20 cellular contexts compared by ENCODE assay signal in genomic region chrX:68826113-68826980, GRCh38. TPM values are rescaled to one million over a fixed set of nuclear protein-coding genes. Genes with fewer than 3 reads are reported as not detected.
DNase-seq lines count a peak whose midpoint lies in the region; ATAC-seq and TF ChIP-seq lines count a peak whose summit lies in the region.
"Had no signal": no experiment of that assay in that cellular context is flagged by ENCODE, and none has a peak within 500 bp of the region (broad histone marks: within the 10 kb centered on the region; RNA-seq: fewer than 3 reads in every experiment).

No MANE protein-coding gene starts in this region.

- intact Hi-C loops in posterior vena cava (cut with DNase I): loop anchor here (2.0 to 10.0 kb wide), 4 partner anchors 234 to 558 kb away; no protein-coding TSS in a partner anchor

- no peak overlapping the region for H3K4me3 Mint-ChIP-seq in activated T-cell treated with anti-CD3 and anti-CD28 coated beads, Interleukin-2, amount 50 U/mL, for 24 hours
- H3K4me3 Mint-ChIP-seq: activated naive CD4-positive, alpha-beta T cell treated with anti-CD3 and anti-CD28 coated beads for 36 hours; T-helper 17 cell had no signal

- peak overlapping the region; percentile 89 for H3K27ac ChIP-seq in foreskin keratinocyte
- H3K27ac ChIP-seq in SJCRH30: no peak overlapping the region
- H3K27ac ChIP-seq: PC-9, WERI-Rb-1 had no signal

- no peak overlapping the region for H3K27ac Mint-ChIP-seq in activated T-cell treated with anti-CD3 and anti-CD28 coated beads, Interleukin-2, amount 50 U/mL, for 24 hours
- H3K27ac Mint-ChIP-seq: activated naive CD4-positive, alpha-beta T cell treated with anti-CD3 and anti-CD28 coated beads for 36 hours; T-helper 17 cell had no signal

- peak; percentile 3 for ATAC-seq in foreskin keratinocyte
- ATAC-seq: left lobe of liver, T-helper 17 cell had no signal

- H3K27me3 ChIP-seq in foreskin keratinocyte (no peaks in the 10 kb centered on the region), SJCRH30 (peaks cover 5% of the 10 kb centered on the region)

- TF ChIP-seq CTCF in foreskin keratinocyte (conservative IDR thresholded peaks at IDR 0.05): no peak

- peak; percentile 28 for DNase-seq in activated T-cell treated with anti-CD3 and anti-CD28 coated beads, Interleukin-2, amount 50 U/mL, for 24 hours
- no peak for DNase-seq in activated T-cell treated with anti-CD3 and anti-CD28 coated beads for 4 hours
- DNase-seq in SW480 (ENCODE audit: low spot score): peak; percentile 21
- no peak for DNase-seq in foreskin keratinocyte
- DNase-seq in posterior vena cava (ENCODE audit: low spot score): peak; percentile 71
- DNase-seq in DMS153 treated with DMSO at 0.1 percent for 48 hours (lab: John Stamatoyannopoulos, UW; ENCODE audit: unreplicated experiment): no peak
- no peak for DNase-seq in SJCRH30
- no peak for DNase-seq in NCI-H1048 (lab: John Stamatoyannopoulos, UW)
- DNase-seq: activated CD4-positive, alpha-beta T cell treated with anti-CD3 and anti-CD28 coated beads, Interleukin-2, amount 50 U/mL, for 4 hours; activated naive CD4-positive, alpha-beta T cell treated with anti-CD3 and anti-CD28 coated beads for 36 hours; Calu3; cerebellar nuclear complex; KG1; NCI-H187 treated with DMSO at 0.1 percent for 48 hours; NCI-H345; PC-9; substantia nigra; T-helper 17 cell; WERI-Rb-1 had no signal

- no peaks in the 10 kb centered on the region for H3K9me3 Mint-ChIP-seq in activated T-cell treated with anti-CD3 and anti-CD28 coated beads, Interleukin-2, amount 50 U/mL, for 24 hours
- H3K9me3 Mint-ChIP-seq: activated naive CD4-positive, alpha-beta T cell treated with anti-CD3 and anti-CD28 coated beads for 36 hours had no signal

- H3K4me1 ChIP-seq in foreskin keratinocyte: peaks cover 10% of the 10 kb centered on the region
- H3K4me1 ChIP-seq in SJCRH30: peaks cover 4% of the 10 kb centered on the region; the same call in 1 of the 2 replicates

- H3K36me3 ChIP-seq in SJCRH30: no peaks in the 10 kb centered on the region
- H3K36me3 ChIP-seq: WERI-Rb-1 had no signal

- H3K9me3 ChIP-seq in SJCRH30 (replicated peaks): no peaks in the 10 kb centered on the region

- H3K4me1 Mint-ChIP-seq in activated T-cell treated with anti-CD3 and anti-CD28 coated beads, Interleukin-2, amount 50 U/mL, for 24 hours (ENCODE audit: low read depth): peaks cover 10% of the 10 kb centered on the region

- H3K36me3 Mint-ChIP-seq in activated T-cell treated with anti-CD3 and anti-CD28 coated beads, Interleukin-2, amount 50 U/mL, for 24 hours (ENCODE audit: low read depth): no peaks in the 10 kb centered on the region

- H3K4me3 ChIP-seq in SJCRH30: no peak overlapping the region
- H3K4me3 ChIP-seq: PC-9 had no signal

- H3K27me3 Mint-ChIP-seq in activated T-cell treated with anti-CD3 and anti-CD28 coated beads, Interleukin-2, amount 50 U/mL, for 24 hours: peaks cover 45% of the 10 kb centered on the region
- H3K27me3 Mint-ChIP-seq: T-helper 17 cell had no signal

RNA-seq across cellular contexts. Expression of gene EFNB1, which starts 2.5 kb away (rescaled TPM):
- total RNA-seq in foreskin keratinocyte: 186 and 223 TPM in 2 replicates
- polyA plus RNA-seq in foreskin keratinocyte: 133 and 150 TPM in 2 replicates
- 10 to 100 TPM; 18.9 to 26.4 TPM for total RNA-seq in posterior vena cava
- 11.4 and 11.9 TPM in 2 replicates for total RNA-seq in SJCRH30 (2014; rRNA removed; shearing (Covaris generic))

Comparison
In these comparisons a context has a peak if more than half of its experiments do, and no peak if none do; other contexts are left out.
1. DNase-seq: peak in activated T-cell treated with anti-CD3 and anti-CD28 coated beads, Interleukin-2, amount 50 U/mL, for 24 hours (single experiment), SW480 (single experiment) and posterior vena cava (single experiment); none in activated T-cell treated with anti-CD3 and anti-CD28 coated beads for 4 hours (single experiment), foreskin keratinocyte (0 of 2), DMS153 treated with DMSO at 0.1 percent for 48 hours (single experiment), SJCRH30 (0 of 2) and NCI-H1048 (single experiment).